ENCODE assay signal across 13 cellular contexts in the genomic region with DNA sequence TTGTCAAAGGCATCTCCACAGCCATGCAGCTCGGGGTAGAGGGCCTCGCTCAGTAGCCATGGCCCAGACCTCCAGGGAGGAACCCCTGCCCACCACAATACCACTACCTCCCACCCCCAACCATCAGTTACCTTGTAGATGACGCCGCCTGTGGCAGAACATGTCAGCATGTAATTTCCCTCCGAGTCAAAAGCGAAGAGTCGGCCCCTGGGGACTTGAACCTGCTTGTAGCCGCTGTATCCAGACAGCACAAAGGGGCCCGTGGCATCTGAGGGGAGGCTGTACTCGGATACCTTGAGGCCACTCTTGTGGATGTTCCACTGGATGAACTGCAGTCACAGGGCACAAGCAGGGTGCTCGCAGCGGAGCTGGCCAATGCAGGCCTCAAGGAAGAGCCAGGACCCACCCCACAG.
DNase-seq lines count a peak whose midpoint lies in the region; ATAC-seq and FAIRE-seq lines count a peak whose summit lies in the region.
"Had no signal": no experiment of that assay in that cellular context is flagged by ENCODE, and none has a peak within 500 bp of the region (broad histone marks: within the 10 kb centered on the region; RNA-seq: fewer than 3 reads in every experiment).

No MANE protein-coding gene starts in this region.

- FAIRE-seq in GM19239 (lab: Jason Lieb, UNC) = peak; percentile 88
- FAIRE-seq: colon had no signal

- ATAC-seq in GM18508 (IDR thresholded peaks at IDR 0.05; ENCODE audit: insufficient read depth, unreplicated experiment) = peak; percentile 39
- ATAC-seq in HG02885 (IDR thresholded peaks at IDR 0.05; ENCODE audit: poor library complexity, unreplicated experiment) = peak; percentile 60

- no peak for DNase-seq in GM19239 (ENCODE audit: insufficient read length, low spot score)
- peak; percentile 49 for DNase-seq in germinal center (ENCODE audit: low spot score)
- no peak for DNase-seq in NCI-H2081 (lab: John Stamatoyannopoulos, UW)
- DNase-seq in iPS-NIHi7 (ENCODE audit: extremely low spot score) = no peak
- DNase-seq in NCI-H2029 (lab: John Stamatoyannopoulos, UW) = no peak
- DNase-seq: activated gamma-delta T cell treated with Interleukin-2 at 50 U/mL for 16 hours; DND-41; foreskin melanocyte; NCI-H1092; NK-92 treated with Interleukin-12 subunit alpha and Interleukin-12 subunit beta, amount 100 ng/mL, for 24 hours had no signal
